Comparison of ENCODE assay signal across 2 cellular contexts in the genomic region with DNA sequence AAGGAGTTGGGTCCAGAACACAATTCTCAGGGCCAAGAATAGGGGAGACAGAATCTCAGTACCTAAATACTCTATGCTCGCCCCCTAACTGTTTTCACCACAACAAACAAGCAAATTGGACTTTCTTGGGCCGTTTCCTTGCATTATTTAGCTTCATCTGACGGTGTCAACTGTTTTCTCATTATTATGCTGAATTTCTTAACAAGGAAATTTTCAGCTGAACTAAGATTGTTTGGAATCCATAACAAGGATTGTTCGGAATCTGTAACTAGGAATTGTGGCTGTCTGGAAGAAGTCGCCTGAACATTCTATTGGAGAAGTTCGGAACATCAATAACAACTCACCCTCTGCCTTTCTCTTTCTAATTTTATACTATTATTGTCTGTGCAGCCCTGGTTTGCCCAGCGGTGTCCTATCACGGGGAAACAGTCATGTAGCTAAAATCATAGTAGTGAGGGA.
TF ChIP-seq lines count a peak whose summit lies in the region.

No MANE protein-coding gene starts in this region.

TF ChIP-seq in GM23338, 12 proteins besides CTCF, POLR2A, EP300 and RAD21:
- TF ChIP-seq EZH2 (IDR thresholded peaks at IDR 0.05; ENCODE audit: low read depth, unreplicated experiment), result peak; percentile 84
- no peak for TF ChIP-seq EZH2phosphoT487 (IDR thresholded peaks at IDR 0.05; ENCODE audit: unreplicated experiment)
TF ChIP-seq in GM23338: peak in this region for 1.

TF ChIP-seq in K562, 482 proteins besides CTCF, POLR2A, EP300 and RAD21:
- TF ChIP-seq, protein P1, sequence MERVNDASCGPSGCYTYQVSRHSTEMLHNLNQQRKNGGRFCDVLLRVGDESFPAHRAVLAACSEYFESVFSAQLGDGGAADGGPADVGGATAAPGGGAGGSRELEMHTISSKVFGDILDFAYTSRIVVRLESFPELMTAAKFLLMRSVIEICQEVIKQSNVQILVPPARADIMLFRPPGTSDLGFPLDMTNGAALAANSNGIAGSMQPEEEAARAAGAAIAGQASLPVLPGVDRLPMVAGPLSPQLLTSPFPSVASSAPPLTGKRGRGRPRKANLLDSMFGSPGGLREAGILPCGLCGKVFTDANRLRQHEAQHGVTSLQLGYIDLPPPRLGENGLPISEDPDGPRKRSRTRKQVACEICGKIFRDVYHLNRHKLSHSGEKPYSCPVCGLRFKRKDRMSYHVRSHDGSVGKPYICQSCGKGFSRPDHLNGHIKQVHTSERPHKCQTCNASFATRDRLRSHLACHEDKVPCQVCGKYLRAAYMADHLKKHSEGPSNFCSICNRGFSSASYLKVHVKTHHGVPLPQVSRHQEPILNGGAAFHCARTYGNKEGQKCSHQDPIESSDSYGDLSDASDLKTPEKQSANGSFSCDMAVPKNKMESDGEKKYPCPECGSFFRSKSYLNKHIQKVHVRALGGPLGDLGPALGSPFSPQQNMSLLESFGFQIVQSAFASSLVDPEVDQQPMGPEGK (CRISPR knock-in tag; IDR thresholded peaks at IDR 0.05; ENCODE audit: borderline replicate concordance), result no peak
- TF ChIP-seq, protein P2, sequence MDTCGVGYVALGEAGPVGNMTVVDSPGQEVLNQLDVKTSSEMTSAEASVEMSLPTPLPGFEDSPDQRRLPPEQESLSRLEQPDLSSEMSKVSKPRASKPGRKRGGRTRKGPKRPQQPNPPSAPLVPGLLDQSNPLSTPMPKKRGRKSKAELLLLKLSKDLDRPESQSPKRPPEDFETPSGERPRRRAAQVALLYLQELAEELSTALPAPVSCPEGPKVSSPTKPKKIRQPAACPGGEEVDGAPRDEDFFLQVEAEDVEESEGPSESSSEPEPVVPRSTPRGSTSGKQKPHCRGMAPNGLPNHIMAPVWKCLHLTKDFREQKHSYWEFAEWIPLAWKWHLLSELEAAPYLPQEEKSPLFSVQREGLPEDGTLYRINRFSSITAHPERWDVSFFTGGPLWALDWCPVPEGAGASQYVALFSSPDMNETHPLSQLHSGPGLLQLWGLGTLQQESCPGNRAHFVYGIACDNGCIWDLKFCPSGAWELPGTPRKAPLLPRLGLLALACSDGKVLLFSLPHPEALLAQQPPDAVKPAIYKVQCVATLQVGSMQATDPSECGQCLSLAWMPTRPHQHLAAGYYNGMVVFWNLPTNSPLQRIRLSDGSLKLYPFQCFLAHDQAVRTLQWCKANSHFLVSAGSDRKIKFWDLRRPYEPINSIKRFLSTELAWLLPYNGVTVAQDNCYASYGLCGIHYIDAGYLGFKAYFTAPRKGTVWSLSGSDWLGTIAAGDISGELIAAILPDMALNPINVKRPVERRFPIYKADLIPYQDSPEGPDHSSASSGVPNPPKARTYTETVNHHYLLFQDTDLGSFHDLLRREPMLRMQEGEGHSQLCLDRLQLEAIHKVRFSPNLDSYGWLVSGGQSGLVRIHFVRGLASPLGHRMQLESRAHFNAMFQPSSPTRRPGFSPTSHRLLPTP (IDR thresholded peaks at IDR 0.05; ENCODE audit: borderline replicate concordance, extremely low read depth, insufficient read length), result no peak
- TF ChIP-seq EZH2 (IDR thresholded peaks at IDR 0.05; ENCODE audit: borderline replicate concordance, low read depth, low read length), result 0 out of 2 replicates have a peak, but pooled peaks have one; percentile 23
